In the genomic region with DNA sequence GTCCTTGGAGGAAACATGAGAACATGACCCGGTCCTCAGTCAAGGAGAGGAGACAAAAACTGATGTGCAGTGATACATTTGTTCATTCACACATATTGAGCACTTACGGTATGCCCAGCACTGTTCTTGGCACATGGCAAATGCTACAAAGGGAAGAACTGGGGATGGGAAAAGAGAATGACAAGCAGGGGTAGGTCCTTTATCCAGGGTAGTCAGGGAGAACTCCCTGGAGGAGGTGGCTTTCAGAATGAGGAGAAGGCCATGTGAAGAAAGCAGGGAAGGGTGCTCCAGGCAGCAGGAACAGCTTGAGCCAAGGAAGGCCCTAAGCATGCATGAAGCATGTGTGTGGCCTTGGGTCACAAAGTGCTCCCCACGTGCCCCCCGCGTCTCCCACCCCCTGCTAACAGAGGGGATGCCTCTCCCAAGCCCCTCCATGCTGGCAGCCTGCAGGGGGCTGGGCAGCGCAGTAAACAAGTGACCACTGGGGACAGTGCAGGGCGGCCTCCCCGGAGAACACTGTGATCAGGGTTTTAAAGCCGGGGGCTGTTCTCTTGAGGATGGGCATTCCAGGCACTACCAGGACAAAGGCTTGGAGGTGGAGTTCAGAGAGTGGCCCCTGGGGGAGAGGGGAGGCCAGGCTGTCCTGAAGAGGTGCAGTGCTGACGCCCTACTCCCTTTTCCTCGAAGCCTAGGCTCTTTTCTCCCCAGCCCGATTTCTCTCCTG, we compare ENCODE assay signal across 14 cellular contexts.
DNase-seq lines count a peak whose midpoint lies in the region; ATAC-seq and TF ChIP-seq lines count a peak whose summit lies in the region.
"Had no signal": no experiment of that assay in that cellular context is flagged by ENCODE, and none has a peak within 500 bp of the region (broad histone marks: within the 10 kb centered on the region; RNA-seq: fewer than 3 reads in every experiment).

No MANE protein-coding gene starts in this region.

- TF ChIP-seq CTCF in GM23338 (conservative IDR thresholded peaks at IDR 0.05; ENCODE audit: low read depth in 2 of 2) (no peak; a peak in 2 of 4 replicates), SK-N-SH (IDR thresholded peaks at IDR 0.05) (no peak), endothelial cell (IDR thresholded peaks at IDR 0.05; ENCODE audit: unreplicated experiment) (no peak), neural crest cell (conservative IDR thresholded peaks at IDR 0.05) (no peak), testis (IDR thresholded peaks at IDR 0.05) (no peak)

- WGBS in SK-N-SH (ENCODE audit: low lambda C conversion rate) = 66% methylated on average over 5 of the region's 12 CpGs
- 75 to 79% methylated on average over 10 to 12 of the region's 12 CpGs for WGBS in testis, 2 donors

- H3K4me1 ChIP-seq in GM23338 (ENCODE audit: insufficient read depth) = peaks cover 5% of the 10 kb centered on the region; the same call in 1 of the 2 replicates
- peaks cover 0 to 3% of the 10 kb centered on the region in 2 experiments; a peak in 1 of 4 replicates for H3K4me1 ChIP-seq in SK-N-SH (ENCODE audit: control insufficient read depth in 1 of 2, insufficient read depth in 2 of 2, low read depth in 1 of 2, low read length in 1 of 2)
- no peaks in the 10 kb centered on the region for H3K4me1 ChIP-seq in testis
- H3K4me1 ChIP-seq: Caco-2 had no signal

- TF ChIP-seq EP300 in SK-N-SH (IDR thresholded peaks at IDR 0.05; ENCODE audit: borderline replicate concordance in 1 of 2, low read depth in 1 of 2, low read length in 1 of 2) = no peak

- TF ChIP-seq RAD21 in SK-N-SH (IDR thresholded peaks at IDR 0.05; ENCODE audit: low read length) = no peak

- H4K20me1 ChIP-seq in GM23338 (replicated peaks; ENCODE audit: insufficient read depth) (no peaks in the 10 kb centered on the region), SK-N-SH (ENCODE audit: insufficient read depth) (no peaks in the 10 kb centered on the region)

- no peaks in the 10 kb centered on the region for H3K36me3 ChIP-seq in GM23338 (ENCODE audit: insufficient read depth)
- H3K36me3 ChIP-seq in SK-N-SH (replicated peaks in 1 of 2; ENCODE audit: control insufficient read depth in 1 of 2, insufficient read depth in 2 of 2, low read length in 1 of 2) = no peaks in the 10 kb centered on the region
- no peaks in the 10 kb centered on the region for H3K36me3 ChIP-seq in testis (ENCODE audit: low read depth, missing control alignments)

- H3K9me3 Mint-ChIP-seq in GM23338 (no peaks in the 10 kb centered on the region), endothelial cell (ENCODE audit: unreplicated experiment) (no peaks in the 10 kb centered on the region), neural crest cell (no peaks in the 10 kb centered on the region)

- H3K27me3 ChIP-seq in GM23338 (ENCODE audit: insufficient read depth) = no peaks in the 10 kb centered on the region
- no peaks in the 10 kb centered on the region; the same call in 1 of the 2 replicates for H3K27me3 ChIP-seq in SK-N-SH (ENCODE audit: insufficient read depth)
- no peaks in the 10 kb centered on the region for H3K27me3 ChIP-seq in testis

- no peak overlapping the region; the same call in 2 of the 3 replicates for H3K4me3 Mint-ChIP-seq in GM23338
- no peak overlapping the region for H3K4me3 Mint-ChIP-seq in endothelial cell (ENCODE audit: unreplicated experiment)
- no peak overlapping the region for H3K4me3 Mint-ChIP-seq in neural crest cell
- H3K4me3 Mint-ChIP-seq: CD14-positive monocyte had no signal

- no peak overlapping the region for H3K9ac ChIP-seq in SK-N-SH

- intact Hi-C loops in testis (cut with DNase I; ENCODE audit: low total_unique reads) = loop anchor here (10.0 kb wide), 1 partner anchor 273 kb away; no protein-coding TSS in a partner anchor

- no peak for TF ChIP-seq POLR2A in testis (IDR thresholded peaks at IDR 0.05)

- CTCF ChIA-PET in SK-N-SH (lab: Yijun Ruan, JAX) = interaction anchor here (0.6 to 5.1 kb wide), 67 partner anchors 8 to 402 kb away, joined by 3 to 75 read pairs (median 4); a partner anchor contains a TSS

- H3K79me2 ChIP-seq in GM23338 (replicated peaks; ENCODE audit: insufficient read depth) = no peaks in the 10 kb centered on the region
- no peaks in the 10 kb centered on the region for H3K79me2 ChIP-seq in SK-N-SH (ENCODE audit: insufficient read depth)

- H3K4me3 ChIP-seq in GM23338 (no peak overlapping the region), SK-N-SH (ENCODE audit: low read depth in 2 of 2, low read length in 1 of 2) (no peak overlapping the region), testis (no peak overlapping the region)

- POLR2A ChIA-PET in SK-N-SH (lab: Yijun Ruan, JAX) = no interaction called here

- H3K27me3 Mint-ChIP-seq in GM23338 (ENCODE audit: insufficient read depth, low read depth, poor library complexity) (peaks cover 9% of the 10 kb centered on the region), endothelial cell (ENCODE audit: unreplicated experiment) (peaks cover 7% of the 10 kb centered on the region), neural crest cell (ENCODE audit: low read depth) (no peaks in the 10 kb centered on the region)

- no peak overlapping the region for H3K27ac Mint-ChIP-seq in GM23338
- H3K27ac Mint-ChIP-seq in endothelial cell (ENCODE audit: unreplicated experiment) = no peak overlapping the region
- H3K27ac Mint-ChIP-seq in neural crest cell (ENCODE audit: unreplicated experiment) = no peak overlapping the region
- H3K27ac Mint-ChIP-seq: CD14-positive monocyte had no signal

- H3F3A ChIP-seq in GM23338 (replicated peaks; ENCODE audit: low read depth) (no peaks in the 10 kb centered on the region), SK-N-SH (replicated peaks; ENCODE audit: insufficient read depth) (no peaks in the 10 kb centered on the region)

- H3K9me3 ChIP-seq in SK-N-SH = no peaks in the 10 kb centered on the region
- H3K9me3 ChIP-seq in testis = no peaks in the 10 kb centered on the region
- H3K9me3 ChIP-seq: Caco-2 had no signal

- H3K4me2 ChIP-seq in GM23338 = 0 out of 2 replicates have a peak overlapping the region, but pooled peaks have one; percentile 48
- no peak overlapping the region for H3K4me2 ChIP-seq in SK-N-SH

- DNase-seq in GM23338 (ENCODE audit: low spot score) (peak; percentile 72), SK-N-SH (peak; percentile 68), endothelial cell (ENCODE audit: low spot score) (peak; percentile 31), neural crest cell (ENCODE audit: low read depth, low spot score) (peak; percentile 12), caudate nucleus (lab: John Stamatoyannopoulos, UW) (no peak), DMS53 treated with DMSO at 0.1 percent for 48 hours (lab: John Stamatoyannopoulos, UW; ENCODE audit: unreplicated experiment) (no peak), testis (no peak)
- DNase-seq: MM.1S, NCI-H187, NCI-H446 treated with DMSO at 0.1 percent for 48 hours, SIG-M5 had no signal

- peaks cover 12% of the 10 kb centered on the region for H3K4me1 Mint-ChIP-seq in GM23338
- no peaks in the 10 kb centered on the region for H3K4me1 Mint-ChIP-seq in endothelial cell (ENCODE audit: unreplicated experiment)
- peaks cover 4% of the 10 kb centered on the region for H3K4me1 Mint-ChIP-seq in neural crest cell
- H3K4me1 Mint-ChIP-seq: CD14-positive monocyte had no signal

- H3K27ac ChIP-seq in GM23338 (ENCODE audit: low read depth) (0 out of 2 replicates have a peak overlapping the region, but pooled peaks have one; percentile 55), SK-N-SH (ENCODE audit: low read depth in 2 of 2, low read length in 1 of 2) (no peak overlapping the region), caudate nucleus (ENCODE audit: low read depth, low read length) (no peak overlapping the region), testis (no peak overlapping the region)

- H2AFZ ChIP-seq in GM23338 = no peak overlapping the region; the same call in 1 of the 2 replicates
- no peak overlapping the region for H2AFZ ChIP-seq in SK-N-SH (ENCODE audit: low read depth)

- H3K36me3 Mint-ChIP-seq in GM23338 (ENCODE audit: low read depth) (peaks cover 4% of the 10 kb centered on the region; the same call in 2 of the 3 replicates), endothelial cell (ENCODE audit: low read depth, unreplicated experiment) (no peaks in the 10 kb centered on the region), neural crest cell (ENCODE audit: low read depth) (no peaks in the 10 kb centered on the region)
- H3K36me3 Mint-ChIP-seq: CD14-positive monocyte had no signal

- peak; percentile 76 for ATAC-seq in GM23338
- ATAC-seq in GM18511 (IDR thresholded peaks at IDR 0.05; ENCODE audit: unreplicated experiment) = no peak

- H3K9me2 ChIP-seq in GM23338 (ENCODE audit: insufficient read depth) (no peaks in the 10 kb centered on the region), SK-N-SH (no peaks in the 10 kb centered on the region)

TF ChIP-seq in GM23338, 12 proteins besides CTCF, POLR2A, EP300 and RAD21 (continues in another document):
- TF ChIP-seq NANOG (IDR thresholded peaks at IDR 0.05; ENCODE audit: borderline replicate concordance) (no peak), EZH2 (IDR thresholded peaks at IDR 0.05; ENCODE audit: low read depth, unreplicated experiment) (no peak), STAT1 (IDR thresholded peaks at IDR 0.05; ENCODE audit: unreplicated experiment) (no peak), JUNB (IDR thresholded peaks at IDR 0.05; ENCODE audit: unreplicated experiment) (no peak), CREB1 (CRISPR knock-in tag; IDR thresholded peaks at IDR 0.05; ENCODE audit: low read depth) (no peak), ZNF114 (CRISPR knock-in tag; IDR thresholded peaks at IDR 0.05) (no peak)

TF ChIP-seq in SK-N-SH, 30 proteins besides CTCF, POLR2A, EP300 and RAD21:
- TF ChIP-seq, protein P1, sequence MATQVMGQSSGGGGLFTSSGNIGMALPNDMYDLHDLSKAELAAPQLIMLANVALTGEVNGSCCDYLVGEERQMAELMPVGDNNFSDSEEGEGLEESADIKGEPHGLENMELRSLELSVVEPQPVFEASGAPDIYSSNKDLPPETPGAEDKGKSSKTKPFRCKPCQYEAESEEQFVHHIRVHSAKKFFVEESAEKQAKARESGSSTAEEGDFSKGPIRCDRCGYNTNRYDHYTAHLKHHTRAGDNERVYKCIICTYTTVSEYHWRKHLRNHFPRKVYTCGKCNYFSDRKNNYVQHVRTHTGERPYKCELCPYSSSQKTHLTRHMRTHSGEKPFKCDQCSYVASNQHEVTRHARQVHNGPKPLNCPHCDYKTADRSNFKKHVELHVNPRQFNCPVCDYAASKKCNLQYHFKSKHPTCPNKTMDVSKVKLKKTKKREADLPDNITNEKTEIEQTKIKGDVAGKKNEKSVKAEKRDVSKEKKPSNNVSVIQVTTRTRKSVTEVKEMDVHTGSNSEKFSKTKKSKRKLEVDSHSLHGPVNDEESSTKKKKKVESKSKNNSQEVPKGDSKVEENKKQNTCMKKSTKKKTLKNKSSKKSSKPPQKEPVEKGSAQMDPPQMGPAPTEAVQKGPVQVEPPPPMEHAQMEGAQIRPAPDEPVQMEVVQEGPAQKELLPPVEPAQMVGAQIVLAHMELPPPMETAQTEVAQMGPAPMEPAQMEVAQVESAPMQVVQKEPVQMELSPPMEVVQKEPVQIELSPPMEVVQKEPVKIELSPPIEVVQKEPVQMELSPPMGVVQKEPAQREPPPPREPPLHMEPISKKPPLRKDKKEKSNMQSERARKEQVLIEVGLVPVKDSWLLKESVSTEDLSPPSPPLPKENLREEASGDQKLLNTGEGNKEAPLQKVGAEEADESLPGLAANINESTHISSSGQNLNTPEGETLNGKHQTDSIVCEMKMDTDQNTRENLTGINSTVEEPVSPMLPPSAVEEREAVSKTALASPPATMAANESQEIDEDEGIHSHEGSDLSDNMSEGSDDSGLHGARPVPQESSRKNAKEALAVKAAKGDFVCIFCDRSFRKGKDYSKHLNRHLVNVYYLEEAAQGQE (IDR thresholded peaks at IDR 0.05; ENCODE audit: low read depth, low read length) = no peak

Comparison
In these comparisons a context has a peak if more than half of its experiments do, and no peak if none do; other contexts are left out.
1. DNase-seq: peak in GM23338 (single experiment), SK-N-SH (single experiment), endothelial cell (single experiment) and neural crest cell (single experiment); none in caudate nucleus (0 of 61), DMS53 treated with DMSO at 0.1 percent for 48 hours (single experiment) and testis (single experiment).